13 cellular contexts compared by ENCODE assay signal in the genomic region with DNA sequence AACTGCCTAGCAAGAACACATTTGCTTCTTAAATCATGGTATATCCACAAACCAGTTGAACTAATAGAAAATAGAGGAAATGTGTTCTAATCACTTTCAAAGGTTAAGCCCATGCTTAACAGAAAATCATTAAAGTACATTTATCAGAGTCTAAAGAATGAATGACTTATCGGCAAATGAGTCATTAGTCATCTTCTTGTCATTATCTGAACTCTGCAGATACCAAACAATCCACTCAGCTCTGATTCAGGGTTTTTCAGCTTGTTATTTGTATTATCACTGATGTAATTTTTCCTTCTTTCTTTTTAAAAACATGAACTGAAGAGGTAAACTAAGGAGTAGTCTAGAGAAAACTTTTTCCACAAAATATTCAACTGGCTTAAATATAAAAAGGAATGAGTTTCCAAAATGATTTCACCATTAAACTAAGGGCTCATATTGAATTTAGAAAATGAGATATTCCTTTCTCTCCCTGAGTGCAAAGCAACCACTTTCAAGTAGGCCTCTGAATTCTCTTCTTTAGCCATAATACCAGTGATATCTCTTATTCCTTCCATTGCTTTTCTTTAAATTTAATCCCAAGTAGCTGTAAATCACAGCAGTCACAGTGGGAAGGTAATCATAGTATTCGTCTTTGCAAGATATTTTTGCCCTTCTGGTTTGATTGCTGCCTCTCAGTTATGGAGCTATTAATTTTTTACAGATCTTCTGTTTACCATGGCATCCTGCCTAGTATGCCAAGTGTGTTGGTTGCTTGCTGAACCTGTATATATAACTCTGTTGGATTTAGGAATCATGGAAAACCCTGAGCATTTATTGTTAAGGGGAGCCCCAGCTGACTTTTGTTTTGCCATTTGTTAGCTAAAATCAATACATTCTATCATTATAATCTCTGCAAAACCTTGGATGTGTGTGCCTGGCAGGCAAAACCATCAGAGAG.
A peak's percentile ranks its signal among the peaks of the same experiment; 100 is the strongest.
DNase-seq lines count a peak whose midpoint lies in the region; ATAC-seq, FAIRE-seq and TF ChIP-seq lines count a peak whose summit lies in the region.
"Had no signal": no experiment of that assay in that cellular context is flagged by ENCODE, and none has a peak within 500 bp of the region (broad histone marks: within the 10 kb centered on the region; RNA-seq: fewer than 3 reads in every experiment).

No MANE protein-coding gene starts in this region.

- H3K4me3 ChIP-seq in endothelial cell of umbilical vein (replicated peaks in 1 of 3; ENCODE audit: insufficient read depth in 1 of 3, low read depth in 1 of 3, low read length in 3 of 3) (no peak overlapping the region), endodermal cell (ENCODE audit: low read length) (no peak overlapping the region)
- H3K4me3 ChIP-seq: SJSA1 had no signal

- H3K4me3 Mint-ChIP-seq in nephron (no peak overlapping the region), endodermal cell (no peak overlapping the region)
- H3K4me3 Mint-ChIP-seq in stimulated activated memory B cell treated with anti-CD40 and anti-IgM and Interleukin-4, amounts not matched to agents 10 μg/mL and 1 μg/mL and 100 μg/mL, for 72 hours = no peak overlapping the region
- H3K4me3 Mint-ChIP-seq: CD14-positive monocyte had no signal

- intact Hi-C loops in endothelial cell of umbilical vein (cut with micrococcal nuclease) = no loop called here

- H3K9ac ChIP-seq in endothelial cell of umbilical vein (replicated peaks; ENCODE audit: extremely low read depth, insufficient read depth, low read length) (peak overlapping the region; percentile 23), endodermal cell (ENCODE audit: extremely low read depth, low read length, poor library complexity, severe bottlenecking) (no peak overlapping the region)

- peak overlapping the region; percentile 34 for H2AFZ ChIP-seq in endothelial cell of umbilical vein (ENCODE audit: low read depth, low read length)

- DNase-seq in DMS53 (lab: John Stamatoyannopoulos, UW) (peak; percentile 69), NCI-H2227 (lab: John Stamatoyannopoulos, UW; ENCODE audit: unreplicated experiment) (peak; percentile 68), endothelial cell of umbilical vein (ENCODE audit: low read depth, low spot score) (peak; percentile 71), endodermal cell (no peak), NCI-H526 treated with DMSO at 0.1 percent for 48 hours (lab: John Stamatoyannopoulos, UW) (no peak), NCI-H1930 (lab: John Stamatoyannopoulos, UW) (no peak)
- DNase-seq: activated CD8-positive, alpha-beta memory T cell treated with anti-CD3 and anti-CD28 coated beads, Interleukin-2, amount 50 U/mL, for 4 hours; head of caudate nucleus; NCI-H526 had no signal

- H3K27ac Mint-ChIP-seq in nephron (peak overlapping the region in 2 of 3 experiments; percentile 34 to 61), endodermal cell (no peak overlapping the region)
- no peak overlapping the region for H3K27ac Mint-ChIP-seq in stimulated activated memory B cell treated with anti-CD40 and anti-IgM and Interleukin-4, amounts not matched to agents 10 μg/mL and 1 μg/mL and 100 μg/mL, for 72 hours
- H3K27ac Mint-ChIP-seq: CD14-positive monocyte had no signal

- FAIRE-seq in endothelial cell of umbilical vein (lab: Jason Lieb, UNC) = peak; percentile 54

- no peaks in the 10 kb centered on the region for H3K9me3 Mint-ChIP-seq in nephron
- no peaks in the 10 kb centered on the region for H3K9me3 Mint-ChIP-seq in endodermal cell
- H3K9me3 Mint-ChIP-seq in stimulated activated memory B cell treated with anti-CD40 and anti-IgM and Interleukin-4, amounts not matched to agents 10 μg/mL and 1 μg/mL and 100 μg/mL, for 72 hours = no peaks in the 10 kb centered on the region
- H3K9me3 Mint-ChIP-seq: CD14-positive monocyte had no signal

- no peak for ATAC-seq in stimulated activated memory B cell treated with anti-CD40 and anti-IgM and Interleukin-4, amounts not matched to agents 10 μg/mL and 1 μg/mL and 100 μg/mL, for 72 hours

- CTCF ChIA-PET in endothelial cell of umbilical vein (lab: Charles Lee) = interaction anchor here (0.8 to 1.9 kb wide), 5 partner anchors 8 to 35 kb away, joined by 3 to 6 read pairs (median 4); no protein-coding TSS in a partner anchor

- H3K27me3 Mint-ChIP-seq in nephron (ENCODE audit: low read depth) (no peaks in the 10 kb centered on the region), endodermal cell (ENCODE audit: insufficient read depth) (no peaks in the 10 kb centered on the region)
- H3K27me3 Mint-ChIP-seq in stimulated activated memory B cell treated with anti-CD40 and anti-IgM and Interleukin-4, amounts not matched to agents 10 μg/mL and 1 μg/mL and 100 μg/mL, for 72 hours = no peaks in the 10 kb centered on the region

- H3K36me3 ChIP-seq in endothelial cell of umbilical vein (ENCODE audit: control insufficient read depth in 2 of 2, extremely low read depth in 1 of 2, insufficient read depth in 2 of 2, low read length in 2 of 2) (no peaks in the 10 kb centered on the region), endodermal cell (ENCODE audit: control insufficient read depth, insufficient read depth, low read length) (no peaks in the 10 kb centered on the region)
- H3K36me3 ChIP-seq: SJSA1 had no signal

- H3K36me3 Mint-ChIP-seq in nephron (ENCODE audit: low read depth) (no peaks in the 10 kb centered on the region), endodermal cell (ENCODE audit: low read depth) (no peaks in the 10 kb centered on the region)
- no peaks in the 10 kb centered on the region for H3K36me3 Mint-ChIP-seq in stimulated activated memory B cell treated with anti-CD40 and anti-IgM and Interleukin-4, amounts not matched to agents 10 μg/mL and 1 μg/mL and 100 μg/mL, for 72 hours
- H3K36me3 Mint-ChIP-seq: CD14-positive monocyte had no signal

- H3K27ac ChIP-seq in endothelial cell of umbilical vein (ENCODE audit: insufficient read depth, low read depth, low read length) = peak overlapping the region; percentile 63
- no peak overlapping the region for H3K27ac ChIP-seq in endodermal cell (ENCODE audit: low read depth, low read length)
- H3K27ac ChIP-seq: SJSA1 had no signal

- H3K27me3 ChIP-seq in endothelial cell of umbilical vein (ENCODE audit: control insufficient read depth in 2 of 2, insufficient read depth in 2 of 2, low read length in 2 of 2) (no peaks in the 10 kb centered on the region), endodermal cell (ENCODE audit: control insufficient read depth, insufficient read depth, low read length, poor library complexity, severe bottlenecking) (no peaks in the 10 kb centered on the region)
- H3K27me3 ChIP-seq: SJSA1 had no signal

- WGBS in endodermal cell (ENCODE audit: insufficient coverage in 1 of 2, insufficient read length in 1 of 2), 2 experiments = 89% methylated on average over 2 of the region's 2 CpGs; no CpG with 5 or more reads in 1 of the 2 experiments

- dilution Hi-C loops in endothelial cell of umbilical vein (cut with MboI; ENCODE audit: extremely low pct_ligation_motif_present, low sequenced_read_pairs) = no loop called here

- H4K20me1 ChIP-seq in endothelial cell of umbilical vein (replicated peaks; ENCODE audit: control insufficient read depth, extremely low read depth, insufficient read depth, low read length) = no peaks in the 10 kb centered on the region

- TF ChIP-seq CTCF in endothelial cell of umbilical vein (IDR thresholded peaks at IDR 0.05; ENCODE audit: extremely low read depth in 1 of 2, insufficient read depth in 1 of 2, low read depth in 1 of 2, low read length in 2 of 2) = no peak
- TF ChIP-seq CTCF in nephron (IDR thresholded peaks at IDR 0.05; ENCODE audit: unreplicated experiment in 3 of 3) = no peak
- TF ChIP-seq CTCF in endodermal cell (conservative IDR thresholded peaks at IDR 0.05) = no peak

- no peaks in the 10 kb centered on the region for H3K9me3 ChIP-seq in endothelial cell of umbilical vein (replicated peaks; ENCODE audit: control insufficient read depth, insufficient read depth, low read length)
- no peaks in the 10 kb centered on the region for H3K9me3 ChIP-seq in endodermal cell (ENCODE audit: control insufficient read depth, low read length)
- H3K9me3 ChIP-seq: SJSA1 had no signal

- no peaks in the 10 kb centered on the region for H3K9me1 ChIP-seq in endothelial cell of umbilical vein (replicated peaks; ENCODE audit: control insufficient read depth, extremely low read depth, insufficient read depth, low read length)

- no peak for TF ChIP-seq POLR2A in endothelial cell of umbilical vein (IDR thresholded peaks at IDR 0.05; ENCODE audit: low read depth, low read length)

- POLR2A ChIA-PET in endothelial cell of umbilical vein (lab: Charles Lee) = no interaction called here

- peak overlapping the region; percentile 79 for H3K4me2 ChIP-seq in endothelial cell of umbilical vein (ENCODE audit: insufficient read depth, low read length)

- no TSS peak for BruUV-seq in endothelial cell of umbilical vein (replicated peaks; lab: Mats Ljungman, UMichigan)

- no peaks in the 10 kb centered on the region for H3K79me2 ChIP-seq in endothelial cell of umbilical vein (ENCODE audit: control insufficient read depth, insufficient read depth, low read length)

- H3K4me1 ChIP-seq in endothelial cell of umbilical vein (ENCODE audit: control insufficient read depth, extremely low read depth, insufficient read depth, low read length) (peaks cover 19% of the 10 kb centered on the region), endodermal cell (ENCODE audit: control insufficient read depth, insufficient read depth, low read length) (no peaks in the 10 kb centered on the region)

- H3K4me1 Mint-ChIP-seq in nephron (peaks cover 14% of the 10 kb centered on the region), endodermal cell (peaks cover 7% of the 10 kb centered on the region)
- H3K4me1 Mint-ChIP-seq in stimulated activated memory B cell treated with anti-CD40 and anti-IgM and Interleukin-4, amounts not matched to agents 10 μg/mL and 1 μg/mL and 100 μg/mL, for 72 hours = no peaks in the 10 kb centered on the region
- H3K4me1 Mint-ChIP-seq: CD14-positive monocyte had no signal

TF ChIP-seq in endothelial cell of umbilical vein, 7 proteins besides CTCF, POLR2A, EP300 and RAD21:
- TF ChIP-seq, protein P1, sequence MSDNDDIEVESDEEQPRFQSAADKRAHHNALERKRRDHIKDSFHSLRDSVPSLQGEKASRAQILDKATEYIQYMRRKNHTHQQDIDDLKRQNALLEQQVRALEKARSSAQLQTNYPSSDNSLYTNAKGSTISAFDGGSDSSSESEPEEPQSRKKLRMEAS (IDR thresholded peaks at IDR 0.05; ENCODE audit: insufficient read depth, insufficient read length) = no peak
- TF ChIP-seq EZH2 (IDR thresholded peaks at IDR 0.05; ENCODE audit: borderline replicate concordance, low read depth, low read length, severe bottlenecking) (no peak), FOS (IDR thresholded peaks at IDR 0.05; ENCODE audit: borderline replicate concordance, insufficient read depth, low read length) (peak; percentile 87), POLR2AphosphoS5 (IDR thresholded peaks at IDR 0.05; ENCODE audit: insufficient read depth, low read depth, low read length) (no peak), GATA2 (IDR thresholded peaks at IDR 0.05; ENCODE audit: insufficient read depth, insufficient read length, low read depth, low read length) (peak; percentile 47), JUN (IDR thresholded peaks at IDR 0.05; ENCODE audit: borderline replicate concordance, insufficient read depth, insufficient read length, low read depth) (peak; percentile 63), MYC (IDR thresholded peaks at IDR 0.05; ENCODE audit: low read depth, low read length) (no peak)

Comparison
In these comparisons a context has a peak if more than half of its experiments do, and no peak if none do; other contexts are left out.
1. DNase-seq: peak in DMS53 (single experiment), NCI-H2227 (single experiment) and endothelial cell of umbilical vein (single experiment); none in endodermal cell (single experiment), NCI-H526 treated with DMSO at 0.1 percent for 48 hours (single experiment) and NCI-H1930 (0 of 2).
2. H3K27ac Mint-ChIP-seq: peak in nephron (2 of 3); none in endodermal cell (single experiment) and stimulated activated memory B cell treated with anti-CD40 and anti-IgM and Interleukin-4, amounts not matched to agents 10 μg/mL and 1 μg/mL and 100 μg/mL, for 72 hours (single experiment).